11 cellular contexts compared by ENCODE assay signal in genomic region chr15:64566629-64567427, GRCh38.
DNase-seq lines count a peak whose midpoint lies in the region; ATAC-seq and TF ChIP-seq lines count a peak whose summit lies in the region.
"Had no signal": no experiment of that assay in that cellular context is flagged by ENCODE, and none has a peak within 500 bp of the region (broad histone marks: within the 10 kb centered on the region; RNA-seq: fewer than 3 reads in every experiment).

No MANE protein-coding gene starts in this region.

- H3K9me3 Mint-ChIP-seq in Caco-2 (ENCODE audit: unreplicated experiment) = no peaks in the 10 kb centered on the region
- H3K9me3 Mint-ChIP-seq: stimulated activated naive CD8-positive, alpha-beta T cell treated with anti-CD3 and anti-CD28 coated beads, Interleukin-15, Interleukin-2, amounts not matched to agents 100 ng/mL and 50 ng/mL, for 24 hours had no signal

- no peaks in the 10 kb centered on the region for H3K27me3 Mint-ChIP-seq in Caco-2 (ENCODE audit: insufficient read depth, unreplicated experiment)
- H3K27me3 Mint-ChIP-seq: brain; stimulated activated naive CD8-positive, alpha-beta T cell treated with anti-CD3 and anti-CD28 coated beads, Interleukin-15, Interleukin-2, amounts not matched to agents 100 ng/mL and 50 ng/mL, for 24 hours had no signal

- no peak for ATAC-seq in HG03442 (IDR thresholded peaks at IDR 0.05; ENCODE audit: unreplicated experiment)

- peak overlapping the region; percentile 59 for H3K27ac ChIP-seq in HUES48 (ENCODE audit: low read depth, low read length)

- no peak for TF ChIP-seq CTCF in Caco-2 (IDR thresholded peaks at IDR 0.05; ENCODE audit: insufficient read depth in 1 of 2, low read depth in 1 of 2, low read length in 1 of 2, severe bottlenecking in 1 of 2, unreplicated experiment in 1 of 2)

- H3K27me3 ChIP-seq in Caco-2 (replicated peaks; ENCODE audit: control insufficient read depth, insufficient read depth, low read length) = no peaks in the 10 kb centered on the region
- no peaks in the 10 kb centered on the region for H3K27me3 ChIP-seq in HUES48 (ENCODE audit: control insufficient read depth, insufficient read depth, low read length)

- H3K36me3 ChIP-seq in Caco-2 (ENCODE audit: control insufficient read depth, insufficient read depth, low read length) = no peaks in the 10 kb centered on the region
- H3K36me3 ChIP-seq in HUES48 (ENCODE audit: control insufficient read depth, insufficient read depth, low read length) = no peaks in the 10 kb centered on the region

- peak overlapping the region; percentile 4 for H3K4me3 Mint-ChIP-seq in Caco-2 (ENCODE audit: unreplicated experiment)
- H3K4me3 Mint-ChIP-seq: brain; stimulated activated naive CD8-positive, alpha-beta T cell treated with anti-CD3 and anti-CD28 coated beads, Interleukin-15, Interleukin-2, amounts not matched to agents 100 ng/mL and 50 ng/mL, for 24 hours had no signal

- H3K9ac ChIP-seq in HUES48 (ENCODE audit: low read depth, low read length) = no peak overlapping the region

- H3K36me3 Mint-ChIP-seq in Caco-2 (ENCODE audit: insufficient read depth, unreplicated experiment) = peaks cover 15% of the 10 kb centered on the region

- no peak overlapping the region for H3K27ac Mint-ChIP-seq in Caco-2 (ENCODE audit: unreplicated experiment)
- H3K27ac Mint-ChIP-seq: stimulated activated naive CD8-positive, alpha-beta T cell treated with anti-CD3 and anti-CD28 coated beads, Interleukin-15, Interleukin-2, amounts not matched to agents 100 ng/mL and 50 ng/mL, for 24 hours had no signal

- no peak overlapping the region for H3K4me3 ChIP-seq in Caco-2 (ENCODE audit: low read depth, low read length)
- no peak overlapping the region for H3K4me3 ChIP-seq in HUES48 (ENCODE audit: low read depth, low read length)

- DNase-seq in Caco-2 (peak; percentile 25 to 53), RPMI7951 (ENCODE audit: low read depth) (peak; percentile 13), left kidney (ENCODE audit: low read depth, low spot score) (peak; percentile 90), COR-L47 (lab: John Stamatoyannopoulos, UW) (no peak), UCSD-AML1 (lab: John Stamatoyannopoulos, UW; ENCODE audit: unreplicated experiment) (no peak), AG08396 (ENCODE audit: low spot score) (no peak)
- DNase-seq: midbrain had no signal

- POLR2A ChIA-PET in Caco-2 (lab: Charles Lee) = interaction anchor here (1.0 kb wide), 1 partner anchor 106 kb away, joined by 4 read pairs; the partner anchor contains the start of gene ZNF609

- H3K4me1 ChIP-seq in Caco-2 (peaks cover 40% of the 10 kb centered on the region), HUES48 (ENCODE audit: control insufficient read depth, insufficient read depth, low read length) (peaks cover 24% of the 10 kb centered on the region)

- peaks cover 38% of the 10 kb centered on the region for H3K4me1 Mint-ChIP-seq in Caco-2 (ENCODE audit: low read depth, unreplicated experiment)

- intact Hi-C loops in Caco-2 (cut with micrococcal nuclease; ENCODE audit: unreplicated experiment) = loop anchor here (5.0 kb wide), 1 partner anchor 60 kb away; no protein-coding TSS in a partner anchor

- CTCF ChIA-PET in Caco-2 (lab: Charles Lee) = interaction anchor here (0.5 to 1.3 kb wide), 3 partner anchors 25 to 114 kb away, joined by 3 read pairs; no protein-coding TSS in a partner anchor

- no peaks in the 10 kb centered on the region for H3K9me3 ChIP-seq in Caco-2
- no peaks in the 10 kb centered on the region for H3K9me3 ChIP-seq in HUES48 (ENCODE audit: control insufficient read depth, insufficient read depth, low read length)

- BruUV-seq in Caco-2 (replicated peaks; lab: Mats Ljungman, UMichigan) = no TSS peak

Comparison
In these comparisons a context has a peak if more than half of its experiments do, and no peak if none do; other contexts are left out.
1. DNase-seq: peak in Caco-2 (2 of 2), RPMI7951 (single experiment) and left kidney (single experiment); none in COR-L47 (single experiment), UCSD-AML1 (single experiment) and AG08396 (single experiment).